9 cellular contexts compared by ENCODE assay signal in genomic region chr2:222423632-222424280, GRCh38. TPM values are rescaled to one million over a fixed set of nuclear protein-coding genes. Genes with fewer than 3 reads are reported as not detected.
DNase-seq lines count a peak whose midpoint lies in the region; ATAC-seq, FAIRE-seq and TF ChIP-seq lines count a peak whose summit lies in the region.
"Had no signal": no experiment of that assay in that cellular context is flagged by ENCODE, and none has a peak within 500 bp of the region (broad histone marks: within the 10 kb centered on the region; RNA-seq: fewer than 3 reads in every experiment).

No MANE protein-coding gene starts in this region.

- H2AFZ ChIP-seq in astrocyte (ENCODE audit: low read depth, low read length), result no peak overlapping the region

- no peaks in the 10 kb centered on the region for H3K36me3 ChIP-seq in astrocyte (ENCODE audit: insufficient read depth, low read length)
- H3K36me3 ChIP-seq in suprapubic skin, result no peaks in the 10 kb centered on the region
- H3K36me3 ChIP-seq: right lobe of liver had no signal

- H3K27me3 ChIP-seq in astrocyte (ENCODE audit: insufficient read depth, low read length) (peaks cover 33% of the 10 kb centered on the region), suprapubic skin (peaks cover 38% of the 10 kb centered on the region)

- H3K36me3 Mint-ChIP-seq in astrocyte (ENCODE audit: low read depth, unreplicated experiment) (peaks cover 2% of the 10 kb centered on the region), mesothelial cell of epicardium (no peaks in the 10 kb centered on the region)

- H3K27me3 Mint-ChIP-seq in astrocyte (ENCODE audit: low read depth, unreplicated experiment) (peaks cover 68% of the 10 kb centered on the region), mesothelial cell of epicardium (ENCODE audit: low read depth) (peaks cover 81% of the 10 kb centered on the region)

- ATAC-seq in GM21825 (IDR thresholded peaks at IDR 0.05; ENCODE audit: unreplicated experiment), result peak; percentile 28

- no peak overlapping the region for H3K9ac ChIP-seq in astrocyte (ENCODE audit: low read length)

- H3K27ac Mint-ChIP-seq in astrocyte (ENCODE audit: unreplicated experiment) (no peak overlapping the region), mesothelial cell of epicardium (peak overlapping the region; percentile 4)

- H3K4me3 ChIP-seq in astrocyte (ENCODE audit: insufficient read depth, low read depth, low read length) (no peak overlapping the region), suprapubic skin (peak overlapping the region; percentile 67)

- H3K79me2 ChIP-seq in astrocyte (ENCODE audit: insufficient read depth, low read length), result no peaks in the 10 kb centered on the region

- H3K4me3 Mint-ChIP-seq in astrocyte (ENCODE audit: unreplicated experiment) (peak overlapping the region; percentile 79), mesothelial cell of epicardium (peak overlapping the region; percentile 70)

- H3K4me2 ChIP-seq in astrocyte (ENCODE audit: low read length), result peak overlapping the region; percentile 68

- peaks cover 6% of the 10 kb centered on the region for H3K4me1 Mint-ChIP-seq in astrocyte (ENCODE audit: low read depth, unreplicated experiment)
- peaks cover 23% of the 10 kb centered on the region for H3K4me1 Mint-ChIP-seq in mesothelial cell of epicardium

- WGBS in suprapubic skin, result 48% methylated on average over 10 of the region's 23 CpGs

- no peaks in the 10 kb centered on the region for H4K20me1 ChIP-seq in astrocyte (ENCODE audit: insufficient read depth, low read length)

- no peak overlapping the region for H3K27ac ChIP-seq in astrocyte (ENCODE audit: low read depth, low read length)
- H3K27ac ChIP-seq in suprapubic skin, result peak overlapping the region; percentile 87
- H3K27ac ChIP-seq: right lobe of liver had no signal

- TF ChIP-seq CTCF in GM13977 (IDR thresholded peaks at IDR 0.05; ENCODE audit: extremely low read depth, insufficient read depth, missing control alignments), result no peak
- no peak for TF ChIP-seq CTCF in astrocyte (IDR thresholded peaks at IDR 0.05; ENCODE audit: insufficient read depth, low read depth, low read length)
- TF ChIP-seq CTCF in mesothelial cell of epicardium (IDR thresholded peaks at IDR 0.05; ENCODE audit: unreplicated experiment), result no peak
- no peak for TF ChIP-seq CTCF in suprapubic skin (IDR thresholded peaks at IDR 0.05)

- FAIRE-seq in astrocyte (lab: Jason Lieb, UNC) (no peak), RCC 7860 (lab: Jason Lieb, UNC) (no peak)

- DNase-seq in GM13977 (ENCODE audit: low spot score) (peak; percentile 80), NCI-H526 treated with DMSO at 0.1 percent for 48 hours (lab: John Stamatoyannopoulos, UW) (peak; percentile 59), astrocyte (ENCODE audit: low read depth) (no peak), mesothelial cell of epicardium (ENCODE audit: low spot score in 2 of 2, unreplicated experiment in 2 of 2) (no peak), suprapubic skin (ENCODE audit: low spot score in 2 of 2) (no peak), NCI-H1436 (lab: John Stamatoyannopoulos, UW) (no peak), RCC 7860 (ENCODE audit: low spot score) (no peak)

- H3K9me3 Mint-ChIP-seq in astrocyte (ENCODE audit: unreplicated experiment) (no peaks in the 10 kb centered on the region), mesothelial cell of epicardium (no peaks in the 10 kb centered on the region)

- no peak for TF ChIP-seq EP300 in suprapubic skin (IDR thresholded peaks at IDR 0.05)

- TF ChIP-seq POLR2A in suprapubic skin (IDR thresholded peaks at IDR 0.05), result no peak

- in situ Hi-C loops in GM13977 (cut with MboI; ENCODE audit: low pct_unique_long_range_greater_than_20kb, low sequenced_read_pairs, unreplicated experiment), result no loop called here

- H3K4me1 ChIP-seq in astrocyte (ENCODE audit: insufficient read depth, low read length) (peaks cover 5% of the 10 kb centered on the region), suprapubic skin (peaks cover 30% of the 10 kb centered on the region)

- no peaks in the 10 kb centered on the region for H3K9me3 ChIP-seq in astrocyte (ENCODE audit: insufficient read depth, low read depth, low read length)
- H3K9me3 ChIP-seq in suprapubic skin, result no peaks in the 10 kb centered on the region
- H3K9me3 ChIP-seq: right lobe of liver had no signal

RNA-seq across cellular contexts. Expression of gene SGPP2, which starts 0.6 kb away (rescaled TPM):
- total RNA-seq in astrocyte (0.19 and 0.20 TPM in 2 replicates), mesothelial cell of epicardium (0.23 to 0.42 TPM (median 0.25 TPM) in 3 replicates), suprapubic skin (10 to 100 TPM; 27.3 to 65.6 (median 49.0) TPM)

Comparison
In these comparisons a context has a peak if more than half of its experiments do, and no peak if none do; other contexts are left out.
1. DNase-seq: peak in GM13977 (single experiment) and NCI-H526 treated with DMSO at 0.1 percent for 48 hours (single experiment); none in astrocyte (single experiment), mesothelial cell of epicardium (0 of 2), suprapubic skin (0 of 2), NCI-H1436 (single experiment) and RCC 7860 (single experiment).
2. RNA of gene SGPP2, which starts 0.6 kb away (total RNA-seq): 27.3 to 65.6 TPM in suprapubic skin; 0.23 to 0.42 TPM in mesothelial cell of epicardium and 0.19 to 0.20 TPM in astrocyte; every median in the first group is over 10 times any median in the second.